Comparison of ENCODE assay signal across 17 cellular contexts in genomic region chr10:47107226-47107625, GRCh38.
"Had no signal": no experiment of that assay in that cellular context is flagged by ENCODE, and none has a peak within 500 bp of the region (broad histone marks: within the 10 kb centered on the region; RNA-seq: fewer than 3 reads in every experiment).

No MANE protein-coding gene starts in this region.

- ATAC-seq: esophagus mucosa; gastrocnemius medialis; heart right ventricle; left lobe of liver; natural killer cell; right lobe of liver; stimulated activated memory B cell treated with anti-CD40 and anti-IgM and Interleukin-4, amounts not matched to agents 10 μg/mL and 1 μg/mL and 100 μg/mL, for 72 hours had no signal

- H2AFZ ChIP-seq: parathyroid adenoma had no signal

- H3K27ac ChIP-seq: coronary artery, gastrocnemius medialis, heart right ventricle, parathyroid adenoma, prostate gland, right lobe of liver, tibial artery, upper lobe of right lung had no signal

- H3K9ac ChIP-seq: parathyroid adenoma had no signal

- H3K4me1 ChIP-seq: parathyroid adenoma, prostate gland, right lobe of liver had no signal

- H3K36me3 ChIP-seq: gastrocnemius medialis, heart right ventricle, prostate gland, right lobe of liver, tibial artery, upper lobe of right lung had no signal

- H3K9me3 ChIP-seq: gastrocnemius medialis, prostate gland, right lobe of liver, tibial artery, upper lobe of right lung had no signal

- H3K27me3 ChIP-seq: gastrocnemius medialis, heart right ventricle, right lobe of liver, tibial artery, upper lobe of right lung had no signal

- H3K4me3 ChIP-seq: coronary artery, gastrocnemius medialis, heart right ventricle, prostate gland, right lobe of liver, tibial artery, upper lobe of right lung had no signal

- DNase-seq: effector CD8-positive, alpha-beta T cell; gastrocnemius medialis; heart right ventricle; hypothalamus; kidney glomerular epithelial cell; natural killer cell; nucleus accumbens; right lobe of liver; stimulated activated CD4-positive, alpha-beta T cell treated with anti-CD3 and anti-CD28 coated beads, Interleukin-4, amount 100 ng/mL, for 24 hours; tibial artery; upper lobe of right lung had no signal
